In the genomic region with DNA sequence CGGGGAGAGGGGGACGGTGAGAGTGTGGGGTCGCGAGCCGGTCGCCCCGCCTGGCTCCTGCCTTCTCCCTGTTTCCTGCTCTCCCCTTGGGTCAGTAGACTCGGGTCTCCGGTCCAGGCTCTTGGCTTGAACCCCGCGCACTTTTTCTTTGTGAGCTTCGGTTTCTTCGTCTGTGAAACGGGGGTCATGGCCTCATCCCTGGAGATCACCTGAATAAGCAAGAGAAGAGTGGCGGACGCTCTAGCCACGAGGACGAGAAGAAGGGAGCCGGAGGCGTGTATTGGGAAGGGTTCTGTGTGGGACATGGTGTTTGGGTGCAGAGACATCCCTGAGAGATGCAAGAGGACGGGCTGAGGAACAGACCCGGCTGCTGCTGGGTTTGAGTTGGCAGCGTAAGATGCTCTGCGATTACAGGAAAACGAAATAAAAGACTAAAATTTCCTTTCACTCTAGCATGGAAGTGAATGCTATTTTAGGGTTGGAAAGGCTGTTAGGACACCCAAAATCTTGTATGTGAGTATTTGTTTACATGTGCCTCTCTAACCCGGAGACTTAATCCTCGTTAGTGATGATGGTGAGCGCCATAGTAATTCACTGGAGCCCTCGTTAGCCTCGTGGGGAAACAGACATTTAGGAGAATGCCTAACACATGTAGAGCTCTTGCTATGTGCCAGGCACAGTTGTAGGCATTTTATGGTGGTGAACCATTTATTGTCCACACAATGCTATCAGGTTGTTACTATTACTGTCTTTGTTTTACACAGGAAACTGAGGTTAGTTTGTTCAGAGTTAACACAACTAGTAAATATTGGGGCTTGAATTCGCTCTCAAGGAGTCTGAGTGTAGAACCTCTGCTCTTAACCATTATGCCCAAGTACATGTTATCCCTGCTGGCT, we compare ENCODE assay signal across 1 cellular context.
TF ChIP-seq lines count a peak whose summit lies in the region.

No MANE protein-coding gene starts in this region.

TF ChIP-seq in HepG2, 621 proteins besides CTCF, POLR2A, EP300 and RAD21 (continued from another document):
- TF ChIP-seq, protein P1, sequence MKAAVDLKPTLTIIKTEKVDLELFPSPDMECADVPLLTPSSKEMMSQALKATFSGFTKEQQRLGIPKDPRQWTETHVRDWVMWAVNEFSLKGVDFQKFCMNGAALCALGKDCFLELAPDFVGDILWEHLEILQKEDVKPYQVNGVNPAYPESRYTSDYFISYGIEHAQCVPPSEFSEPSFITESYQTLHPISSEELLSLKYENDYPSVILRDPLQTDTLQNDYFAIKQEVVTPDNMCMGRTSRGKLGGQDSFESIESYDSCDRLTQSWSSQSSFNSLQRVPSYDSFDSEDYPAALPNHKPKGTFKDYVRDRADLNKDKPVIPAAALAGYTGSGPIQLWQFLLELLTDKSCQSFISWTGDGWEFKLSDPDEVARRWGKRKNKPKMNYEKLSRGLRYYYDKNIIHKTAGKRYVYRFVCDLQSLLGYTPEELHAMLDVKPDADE (CRISPR knock-in tag; IDR thresholded peaks at IDR 0.05): no peak
- TF ChIP-seq RARG (CRISPR knock-in tag; IDR thresholded peaks at IDR 0.05; ENCODE audit: low read depth) (no peak), ZNF615 (CRISPR knock-in tag; IDR thresholded peaks at IDR 0.05; ENCODE audit: borderline replicate concordance) (no peak), PHF8 (CRISPR knock-in tag; IDR thresholded peaks at IDR 0.05) (no peak), CEBPB (IDR thresholded peaks at IDR 0.05; ENCODE audit: borderline replicate concordance, low read depth, low read length) (no peak), SMARCE1 (IDR thresholded peaks at IDR 0.05; ENCODE audit: borderline replicate concordance) (no peak), RELA (CRISPR knock-in tag; IDR thresholded peaks at IDR 0.05) (no peak), ELF4 (CRISPR knock-in tag; IDR thresholded peaks at IDR 0.05; ENCODE audit: borderline replicate concordance) (0 out of 2 replicates have a peak, but pooled peaks have one; percentile 62), HHEX (CRISPR knock-in tag; IDR thresholded peaks at IDR 0.05) (no peak), ZNF180 (CRISPR knock-in tag; IDR thresholded peaks at IDR 0.05; ENCODE audit: borderline replicate concordance, low read depth) (no peak), SP5 (CRISPR knock-in tag; IDR thresholded peaks at IDR 0.05; ENCODE audit: borderline replicate concordance, low read depth) (no peak), SMAD1 (CRISPR knock-in tag; IDR thresholded peaks at IDR 0.05; ENCODE audit: borderline replicate concordance, low read depth) (0 out of 2 replicates have a peak, but pooled peaks have one; percentile 5), KLF13 (CRISPR knock-in tag; IDR thresholded peaks at IDR 0.05) (peak; percentile 10; the same call in 1 of the 2 replicates), KDM5A (IDR thresholded peaks at IDR 0.05; ENCODE audit: borderline replicate concordance, low read length) (peak; percentile 80), ZC3H4 (CRISPR knock-in tag; IDR thresholded peaks at IDR 0.05; ENCODE audit: borderline replicate concordance) (no peak), NRL (CRISPR knock-in tag; IDR thresholded peaks at IDR 0.05; ENCODE audit: borderline replicate concordance) (no peak)
- TF ChIP-seq, protein P2, sequence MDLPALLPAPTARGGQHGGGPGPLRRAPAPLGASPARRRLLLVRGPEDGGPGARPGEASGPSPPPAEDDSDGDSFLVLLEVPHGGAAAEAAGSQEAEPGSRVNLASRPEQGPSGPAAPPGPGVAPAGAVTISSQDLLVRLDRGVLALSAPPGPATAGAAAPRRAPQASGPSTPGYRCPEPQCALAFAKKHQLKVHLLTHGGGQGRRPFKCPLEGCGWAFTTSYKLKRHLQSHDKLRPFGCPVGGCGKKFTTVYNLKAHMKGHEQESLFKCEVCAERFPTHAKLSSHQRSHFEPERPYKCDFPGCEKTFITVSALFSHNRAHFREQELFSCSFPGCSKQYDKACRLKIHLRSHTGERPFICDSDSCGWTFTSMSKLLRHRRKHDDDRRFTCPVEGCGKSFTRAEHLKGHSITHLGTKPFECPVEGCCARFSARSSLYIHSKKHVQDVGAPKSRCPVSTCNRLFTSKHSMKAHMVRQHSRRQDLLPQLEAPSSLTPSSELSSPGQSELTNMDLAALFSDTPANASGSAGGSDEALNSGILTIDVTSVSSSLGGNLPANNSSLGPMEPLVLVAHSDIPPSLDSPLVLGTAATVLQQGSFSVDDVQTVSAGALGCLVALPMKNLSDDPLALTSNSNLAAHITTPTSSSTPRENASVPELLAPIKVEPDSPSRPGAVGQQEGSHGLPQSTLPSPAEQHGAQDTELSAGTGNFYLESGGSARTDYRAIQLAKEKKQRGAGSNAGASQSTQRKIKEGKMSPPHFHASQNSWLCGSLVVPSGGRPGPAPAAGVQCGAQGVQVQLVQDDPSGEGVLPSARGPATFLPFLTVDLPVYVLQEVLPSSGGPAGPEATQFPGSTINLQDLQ (CRISPR knock-in tag; IDR thresholded peaks at IDR 0.05): no peak
- TF ChIP-seq, protein P3, sequence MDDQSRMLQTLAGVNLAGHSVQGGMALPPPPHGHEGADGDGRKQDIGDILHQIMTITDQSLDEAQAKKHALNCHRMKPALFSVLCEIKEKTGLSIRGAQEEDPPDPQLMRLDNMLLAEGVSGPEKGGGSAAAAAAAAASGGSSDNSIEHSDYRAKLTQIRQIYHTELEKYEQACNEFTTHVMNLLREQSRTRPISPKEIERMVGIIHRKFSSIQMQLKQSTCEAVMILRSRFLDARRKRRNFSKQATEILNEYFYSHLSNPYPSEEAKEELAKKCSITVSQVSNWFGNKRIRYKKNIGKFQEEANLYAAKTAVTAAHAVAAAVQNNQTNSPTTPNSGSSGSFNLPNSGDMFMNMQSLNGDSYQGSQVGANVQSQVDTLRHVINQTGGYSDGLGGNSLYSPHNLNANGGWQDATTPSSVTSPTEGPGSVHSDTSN (CRISPR knock-in tag; IDR thresholded peaks at IDR 0.05; ENCODE audit: borderline replicate concordance): no peak
- TF ChIP-seq, protein P4, sequence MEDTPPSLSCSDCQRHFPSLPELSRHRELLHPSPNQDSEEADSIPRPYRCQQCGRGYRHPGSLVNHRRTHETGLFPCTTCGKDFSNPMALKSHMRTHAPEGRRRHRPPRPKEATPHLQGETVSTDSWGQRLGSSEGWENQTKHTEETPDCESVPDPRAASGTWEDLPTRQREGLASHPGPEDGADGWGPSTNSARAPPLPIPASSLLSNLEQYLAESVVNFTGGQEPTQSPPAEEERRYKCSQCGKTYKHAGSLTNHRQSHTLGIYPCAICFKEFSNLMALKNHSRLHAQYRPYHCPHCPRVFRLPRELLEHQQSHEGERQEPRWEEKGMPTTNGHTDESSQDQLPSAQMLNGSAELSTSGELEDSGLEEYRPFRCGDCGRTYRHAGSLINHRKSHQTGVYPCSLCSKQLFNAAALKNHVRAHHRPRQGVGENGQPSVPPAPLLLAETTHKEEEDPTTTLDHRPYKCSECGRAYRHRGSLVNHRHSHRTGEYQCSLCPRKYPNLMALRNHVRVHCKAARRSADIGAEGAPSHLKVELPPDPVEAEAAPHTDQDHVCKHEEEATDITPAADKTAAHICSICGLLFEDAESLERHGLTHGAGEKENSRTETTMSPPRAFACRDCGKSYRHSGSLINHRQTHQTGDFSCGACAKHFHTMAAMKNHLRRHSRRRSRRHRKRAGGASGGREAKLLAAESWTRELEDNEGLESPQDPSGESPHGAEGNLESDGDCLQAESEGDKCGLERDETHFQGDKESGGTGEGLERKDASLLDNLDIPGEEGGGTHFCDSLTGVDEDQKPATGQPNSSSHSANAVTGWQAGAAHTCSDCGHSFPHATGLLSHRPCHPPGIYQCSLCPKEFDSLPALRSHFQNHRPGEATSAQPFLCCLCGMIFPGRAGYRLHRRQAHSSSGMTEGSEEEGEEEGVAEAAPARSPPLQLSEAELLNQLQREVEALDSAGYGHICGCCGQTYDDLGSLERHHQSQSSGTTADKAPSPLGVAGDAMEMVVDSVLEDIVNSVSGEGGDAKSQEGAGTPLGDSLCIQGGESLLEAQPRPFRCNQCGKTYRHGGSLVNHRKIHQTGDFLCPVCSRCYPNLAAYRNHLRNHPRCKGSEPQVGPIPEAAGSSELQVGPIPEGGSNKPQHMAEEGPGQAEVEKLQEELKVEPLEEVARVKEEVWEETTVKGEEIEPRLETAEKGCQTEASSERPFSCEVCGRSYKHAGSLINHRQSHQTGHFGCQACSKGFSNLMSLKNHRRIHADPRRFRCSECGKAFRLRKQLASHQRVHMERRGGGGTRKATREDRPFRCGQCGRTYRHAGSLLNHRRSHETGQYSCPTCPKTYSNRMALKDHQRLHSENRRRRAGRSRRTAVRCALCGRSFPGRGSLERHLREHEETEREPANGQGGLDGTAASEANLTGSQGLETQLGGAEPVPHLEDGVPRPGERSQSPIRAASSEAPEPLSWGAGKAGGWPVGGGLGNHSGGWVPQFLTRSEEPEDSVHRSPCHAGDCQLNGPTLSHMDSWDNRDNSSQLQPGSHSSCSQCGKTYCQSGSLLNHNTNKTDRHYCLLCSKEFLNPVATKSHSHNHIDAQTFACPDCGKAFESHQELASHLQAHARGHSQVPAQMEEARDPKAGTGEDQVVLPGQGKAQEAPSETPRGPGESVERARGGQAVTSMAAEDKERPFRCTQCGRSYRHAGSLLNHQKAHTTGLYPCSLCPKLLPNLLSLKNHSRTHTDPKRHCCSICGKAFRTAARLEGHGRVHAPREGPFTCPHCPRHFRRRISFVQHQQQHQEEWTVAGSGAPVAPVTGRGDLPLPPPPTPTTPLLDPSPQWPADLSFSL (CRISPR knock-in tag; IDR thresholded peaks at IDR 0.05): 0 out of 2 replicates have a peak, but pooled peaks have one; percentile 39
- TF ChIP-seq, protein P5, sequence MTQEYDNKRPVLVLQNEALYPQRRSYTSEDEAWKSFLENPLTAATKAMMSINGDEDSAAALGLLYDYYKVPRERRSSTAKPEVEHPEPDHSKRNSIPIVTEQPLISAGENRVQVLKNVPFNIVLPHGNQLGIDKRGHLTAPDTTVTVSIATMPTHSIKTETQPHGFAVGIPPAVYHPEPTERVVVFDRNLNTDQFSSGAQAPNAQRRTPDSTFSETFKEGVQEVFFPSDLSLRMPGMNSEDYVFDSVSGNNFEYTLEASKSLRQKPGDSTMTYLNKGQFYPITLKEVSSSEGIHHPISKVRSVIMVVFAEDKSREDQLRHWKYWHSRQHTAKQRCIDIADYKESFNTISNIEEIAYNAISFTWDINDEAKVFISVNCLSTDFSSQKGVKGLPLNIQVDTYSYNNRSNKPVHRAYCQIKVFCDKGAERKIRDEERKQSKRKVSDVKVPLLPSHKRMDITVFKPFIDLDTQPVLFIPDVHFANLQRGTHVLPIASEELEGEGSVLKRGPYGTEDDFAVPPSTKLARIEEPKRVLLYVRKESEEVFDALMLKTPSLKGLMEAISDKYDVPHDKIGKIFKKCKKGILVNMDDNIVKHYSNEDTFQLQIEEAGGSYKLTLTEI (CRISPR knock-in tag; conservative IDR thresholded peaks at IDR 0.05): no peak
- TF ChIP-seq, protein P6, sequence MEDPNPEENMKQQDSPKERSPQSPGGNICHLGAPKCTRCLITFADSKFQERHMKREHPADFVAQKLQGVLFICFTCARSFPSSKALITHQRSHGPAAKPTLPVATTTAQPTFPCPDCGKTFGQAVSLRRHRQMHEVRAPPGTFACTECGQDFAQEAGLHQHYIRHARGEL (CRISPR knock-in tag; IDR thresholded peaks at IDR 0.05): 0 out of 2 replicates have a peak, but pooled peaks have one; percentile 2
- TF ChIP-seq, protein P7, sequence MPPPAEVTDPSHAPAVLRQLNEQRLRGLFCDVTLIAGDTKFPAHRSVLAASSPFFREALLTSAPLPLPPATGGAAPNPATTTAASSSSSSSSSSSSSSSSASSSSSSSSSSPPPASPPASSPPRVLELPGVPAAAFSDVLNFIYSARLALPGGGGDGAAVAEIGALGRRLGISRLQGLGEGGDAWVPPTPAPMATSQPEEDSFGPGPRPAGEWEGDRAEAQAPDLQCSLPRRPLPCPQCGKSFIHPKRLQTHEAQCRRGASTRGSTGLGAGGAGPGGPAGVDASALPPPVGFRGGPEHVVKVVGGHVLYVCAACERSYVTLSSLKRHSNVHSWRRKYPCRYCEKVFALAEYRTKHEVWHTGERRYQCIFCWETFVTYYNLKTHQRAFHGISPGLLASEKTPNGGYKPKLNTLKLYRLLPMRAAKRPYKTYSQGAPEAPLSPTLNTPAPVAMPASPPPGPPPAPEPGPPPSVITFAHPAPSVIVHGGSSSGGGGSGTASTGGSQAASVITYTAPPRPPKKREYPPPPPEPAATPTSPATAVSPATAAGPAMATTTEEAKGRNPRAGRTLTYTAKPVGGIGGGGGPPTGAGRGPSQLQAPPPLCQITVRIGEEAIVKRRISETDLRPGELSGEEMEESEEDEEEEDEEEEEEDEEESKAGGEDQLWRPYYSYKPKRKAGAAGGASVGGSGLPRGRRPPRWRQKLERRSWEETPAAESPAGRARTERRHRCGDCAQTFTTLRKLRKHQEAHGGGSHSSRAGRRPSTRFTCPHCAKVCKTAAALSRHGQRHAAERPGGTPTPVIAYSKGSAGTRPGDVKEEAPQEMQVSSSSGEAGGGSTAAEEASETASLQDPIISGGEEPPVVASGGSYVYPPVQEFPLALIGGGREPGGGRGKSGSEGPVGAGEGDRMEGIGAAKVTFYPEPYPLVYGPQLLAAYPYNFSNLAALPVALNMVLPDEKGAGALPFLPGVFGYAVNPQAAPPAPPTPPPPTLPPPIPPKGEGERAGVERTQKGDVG (CRISPR knock-in tag; IDR thresholded peaks at IDR 0.05; ENCODE audit: borderline replicate concordance): peak; percentile 14; the same call in 1 of the 2 replicates
- TF ChIP-seq, protein P8, sequence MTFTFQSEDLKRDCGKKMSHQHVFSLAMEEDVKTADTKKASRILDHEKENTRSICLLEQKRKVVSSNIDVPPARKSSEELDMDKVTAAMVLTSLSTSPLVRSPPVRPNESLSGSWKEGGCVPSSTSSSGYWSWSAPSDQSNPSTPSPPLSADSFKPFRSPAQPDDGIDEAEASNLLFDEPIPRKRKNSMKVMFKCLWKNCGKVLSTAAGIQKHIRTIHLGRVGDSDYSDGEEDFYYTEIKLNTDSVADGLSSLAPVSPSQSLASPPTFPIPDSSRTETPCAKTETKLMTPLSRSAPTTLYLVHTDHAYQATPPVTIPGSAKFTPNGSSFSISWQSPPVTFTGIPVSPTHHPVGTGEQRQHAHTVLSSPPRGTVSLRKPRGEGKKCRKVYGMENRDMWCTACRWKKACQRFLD (CRISPR knock-in tag; IDR thresholded peaks at IDR 0.05; ENCODE audit: borderline replicate concordance): no peak
- TF ChIP-seq, protein P9, sequence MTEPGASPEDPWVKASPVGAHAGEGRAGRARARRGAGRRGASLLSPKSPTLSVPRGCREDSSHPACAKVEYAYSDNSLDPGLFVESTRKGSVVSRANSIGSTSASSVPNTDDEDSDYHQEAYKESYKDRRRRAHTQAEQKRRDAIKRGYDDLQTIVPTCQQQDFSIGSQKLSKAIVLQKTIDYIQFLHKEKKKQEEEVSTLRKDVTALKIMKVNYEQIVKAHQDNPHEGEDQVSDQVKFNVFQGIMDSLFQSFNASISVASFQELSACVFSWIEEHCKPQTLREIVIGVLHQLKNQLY (CRISPR knock-in tag; IDR thresholded peaks at IDR 0.05): no peak
- TF ChIP-seq, protein P10, sequence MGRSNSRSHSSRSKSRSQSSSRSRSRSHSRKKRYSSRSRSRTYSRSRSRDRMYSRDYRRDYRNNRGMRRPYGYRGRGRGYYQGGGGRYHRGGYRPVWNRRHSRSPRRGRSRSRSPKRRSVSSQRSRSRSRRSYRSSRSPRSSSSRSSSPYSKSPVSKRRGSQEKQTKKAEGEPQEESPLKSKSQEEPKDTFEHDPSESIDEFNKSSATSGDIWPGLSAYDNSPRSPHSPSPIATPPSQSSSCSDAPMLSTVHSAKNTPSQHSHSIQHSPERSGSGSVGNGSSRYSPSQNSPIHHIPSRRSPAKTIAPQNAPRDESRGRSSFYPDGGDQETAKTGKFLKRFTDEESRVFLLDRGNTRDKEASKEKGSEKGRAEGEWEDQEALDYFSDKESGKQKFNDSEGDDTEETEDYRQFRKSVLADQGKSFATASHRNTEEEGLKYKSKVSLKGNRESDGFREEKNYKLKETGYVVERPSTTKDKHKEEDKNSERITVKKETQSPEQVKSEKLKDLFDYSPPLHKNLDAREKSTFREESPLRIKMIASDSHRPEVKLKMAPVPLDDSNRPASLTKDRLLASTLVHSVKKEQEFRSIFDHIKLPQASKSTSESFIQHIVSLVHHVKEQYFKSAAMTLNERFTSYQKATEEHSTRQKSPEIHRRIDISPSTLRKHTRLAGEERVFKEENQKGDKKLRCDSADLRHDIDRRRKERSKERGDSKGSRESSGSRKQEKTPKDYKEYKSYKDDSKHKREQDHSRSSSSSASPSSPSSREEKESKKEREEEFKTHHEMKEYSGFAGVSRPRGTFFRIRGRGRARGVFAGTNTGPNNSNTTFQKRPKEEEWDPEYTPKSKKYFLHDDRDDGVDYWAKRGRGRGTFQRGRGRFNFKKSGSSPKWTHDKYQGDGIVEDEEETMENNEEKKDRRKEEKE (IDR thresholded peaks at IDR 0.05): no peak
